In genomic region chr4:69650872-69651271, GRCh38 we compare ENCODE assay signal across 9 cellular contexts. TPM values are rescaled to one million over a fixed set of nuclear protein-coding genes. Genes with fewer than 3 reads are reported as not detected.
"Had no signal": no experiment of that assay in that cellular context is flagged by ENCODE, and none has a peak within 500 bp of the region (broad histone marks: within the 10 kb centered on the region; RNA-seq: fewer than 3 reads in every experiment).

No MANE protein-coding gene starts in this region.

- ATAC-seq: HCT116 had no signal

- H2AFZ ChIP-seq: GM23248 had no signal

- H3K9me3 ChIP-seq: HAP-1 had no signal

- FAIRE-seq: HTR-8/SVneo had no signal

- H3K9ac ChIP-seq: GM23248 had no signal

- H3K36me3 ChIP-seq: HAP-1 had no signal

- H3K4me1 ChIP-seq: HAP-1 had no signal

- H3K4me3 ChIP-seq: GM23248, HAP-1 had no signal

- DNase-seq: GM23248, GOT3, H7, HFFc6 had no signal

- H3K27ac ChIP-seq: GM23248 had no signal

RNA-seq across cellular contexts. Expression of gene UGT2A1, which starts 2.2 kb away (rescaled TPM):
- total RNA-seq: GM23248, H4, HFFc6, HT-29 had no signal
- polyA plus RNA-seq: GM23248 had no signal

RNA-seq across cellular contexts. Expression of gene UGT2A2, which starts 11.4 kb away (rescaled TPM):
- total RNA-seq: GM23248, H4, HFFc6, HT-29 had no signal
- polyA plus RNA-seq: GM23248 had no signal
